ENCODE assay signal across 12 cellular contexts in genomic region chr14:25411933-25412757, GRCh38.
DNase-seq lines count a peak whose midpoint lies in the region; ATAC-seq and TF ChIP-seq lines count a peak whose summit lies in the region.
"Had no signal": no experiment of that assay in that cellular context is flagged by ENCODE, and none has a peak within 500 bp of the region (broad histone marks: within the 10 kb centered on the region; RNA-seq: fewer than 3 reads in every experiment).

No MANE protein-coding gene starts in this region.

- TF ChIP-seq CTCF in C4-2B (conservative IDR thresholded peaks at IDR 0.05) (peak; percentile 68), LNCAP (IDR thresholded peaks at IDR 0.05) (peak; percentile 51), VCaP (conservative IDR thresholded peaks at IDR 0.05) (peak; percentile 85)

- ATAC-seq in stimulated activated naive CD8-positive, alpha-beta T cell treated with anti-CD3 and anti-CD28 coated beads, Interleukin-15, Interleukin-2, amounts not matched to agents 100 U/mL and 50 U/mL, for 24 hours, result no peak
- no peak for ATAC-seq in Right ventricle myocardium superior (ENCODE audit: poor library complexity)
- ATAC-seq: GM12878 had no signal

- H3K27ac ChIP-seq in C4-2B, result no peak overlapping the region
- no peak overlapping the region for H3K27ac ChIP-seq in VCaP
- H3K27ac ChIP-seq in effector memory CD4-positive, alpha-beta T cell (ENCODE audit: insufficient read depth, low read length, poor library complexity, severe bottlenecking), result no peak overlapping the region
- H3K27ac ChIP-seq: HL-60 had no signal

- H3K9me3 ChIP-seq in effector memory CD4-positive, alpha-beta T cell (ENCODE audit: control insufficient read depth, low read length), result no peaks in the 10 kb centered on the region

- no peaks in the 10 kb centered on the region for H3K4me1 ChIP-seq in effector memory CD4-positive, alpha-beta T cell (ENCODE audit: control insufficient read depth, insufficient read depth, low read length, poor library complexity, severe bottlenecking)

- no peak overlapping the region for H3K4me3 ChIP-seq in effector memory CD4-positive, alpha-beta T cell (ENCODE audit: insufficient read depth, low read depth, low read length, poor library complexity, severe bottlenecking)
- H3K4me3 ChIP-seq: GM12878 had no signal

- intact Hi-C loops in Right ventricle myocardium superior (cut with DNase I), result no loop called here

- peak; percentile 5 for DNase-seq in kidney tubule cell (ENCODE audit: low spot score)
- no peak for DNase-seq in activated gamma-delta T cell (lab: John Stamatoyannopoulos, UW)
- no peak for DNase-seq in effector memory CD4-positive, alpha-beta T cell
- DNase-seq in stimulated activated naive CD8-positive, alpha-beta T cell treated with anti-CD3 and anti-CD28 coated beads, Interleukin-15, Interleukin-2, amounts not matched to agents 100 U/mL and 50 U/mL, for 24 hours, result no peak
- DNase-seq in Right ventricle myocardium superior, result no peak
- DNase-seq: activated CD4-positive, alpha-beta T cell treated with anti-CD3 and anti-CD28 coated beads for 1 hour; stimulated activated CD4-positive, alpha-beta T cell treated with anti-CD3 and anti-CD28 coated beads, Interleukin-4, amount 100 ng/mL, for 24 hours had no signal

- H3K36me3 ChIP-seq in effector memory CD4-positive, alpha-beta T cell (ENCODE audit: control insufficient read depth, insufficient read depth, low read length), result no peaks in the 10 kb centered on the region

- no peaks in the 10 kb centered on the region for H3K27me3 ChIP-seq in effector memory CD4-positive, alpha-beta T cell (replicated peaks; ENCODE audit: control insufficient read depth, insufficient read depth, low read length, poor library complexity, severe bottlenecking)
